Comparison of ENCODE assay signal across 25 cellular contexts in genomic region chr2:234161932-234162331, GRCh38.
"Had no signal": no experiment of that assay in that cellular context is flagged by ENCODE, and none has a peak within 500 bp of the region (broad histone marks: within the 10 kb centered on the region; RNA-seq: fewer than 3 reads in every experiment).

No MANE protein-coding gene starts in this region.

- H3K27me3 ChIP-seq: ascending aorta, spleen, tibial nerve had no signal

- H3K27ac ChIP-seq: ascending aorta, esophagus muscularis mucosa, parathyroid adenoma, spleen, tibial nerve, VCaP had no signal

- H3K36me3 ChIP-seq: ascending aorta, esophagus muscularis mucosa, spleen, tibial nerve had no signal

- H2AFZ ChIP-seq: parathyroid adenoma had no signal

- H3K4me1 ChIP-seq: ascending aorta, esophagus muscularis mucosa, parathyroid adenoma had no signal

- H3K4me3 Mint-ChIP-seq: activated naive CD8-positive, alpha-beta T cell treated with anti-CD3 and anti-CD28 coated beads, Interleukin-2, amount 10 ng/mL, durations not matched to agents 7 days and 5 days; brain; effector memory CD8-positive, alpha-beta T cell; memory B cell; naive thymus-derived CD8-positive, alpha-beta T cell; neural crest cell had no signal

- H3K9me3 Mint-ChIP-seq: effector memory CD8-positive, alpha-beta T cell; memory B cell; naive thymus-derived CD8-positive, alpha-beta T cell had no signal

- ATAC-seq: effector memory CD8-positive, alpha-beta T cell; left colon; naive thymus-derived CD8-positive, alpha-beta T cell; right cardiac atrium had no signal

- H3K4me3 ChIP-seq: ascending aorta, esophagus muscularis mucosa, spleen, tibial nerve had no signal

- H3K9me3 ChIP-seq: ascending aorta, esophagus muscularis mucosa, spleen, tibial nerve had no signal

- H3K79me2 ChIP-seq: parathyroid adenoma had no signal

- H3K9ac ChIP-seq: parathyroid adenoma had no signal

- DNase-seq: activated CD4-positive, alpha-beta T cell treated with anti-CD3 and anti-CD28 coated beads for 4 hours; activated CD4-positive, alpha-beta T cell treated with anti-CD3 and anti-CD28 coated beads, Interleukin-2, amount 50 U/mL, for 48 hours; activated CD8-positive, alpha-beta memory T cell treated with anti-CD3 and anti-CD28 coated beads for 24 hours; activated effector memory CD4-positive, alpha-beta T cell treated with Interleukin-2 at 50 U/mL for 16 hours; activated naive CD4-positive, alpha-beta T cell treated with Interleukin-2 at 50 U/mL for 16 hours; activated naive CD8-positive, alpha-beta T cell treated with anti-CD3 and anti-CD28 coated beads, Interleukin-2, amount 10 ng/mL, durations not matched to agents 7 days and 5 days; caudate nucleus; cortex of kidney; effector memory CD8-positive, alpha-beta T cell; kidney; left colon; naive thymus-derived CD8-positive, alpha-beta T cell; nucleus accumbens; right cardiac atrium; spleen; stimulated activated naive CD4-positive, alpha-beta T cell; T-helper 9 cell had no signal

- H3K27ac Mint-ChIP-seq: activated naive CD8-positive, alpha-beta T cell treated with anti-CD3 and anti-CD28 coated beads, Interleukin-2, amount 10 ng/mL, durations not matched to agents 7 days and 5 days; brain; memory B cell had no signal

- H3K4me1 Mint-ChIP-seq: neural crest cell had no signal

- H3K36me3 Mint-ChIP-seq: activated naive CD8-positive, alpha-beta T cell treated with anti-CD3 and anti-CD28 coated beads, Interleukin-2, amount 10 ng/mL, durations not matched to agents 7 days and 5 days; brain; memory B cell; naive thymus-derived CD8-positive, alpha-beta T cell had no signal
